Comparison of ENCODE assay signal across 11 cellular contexts in the genomic region with DNA sequence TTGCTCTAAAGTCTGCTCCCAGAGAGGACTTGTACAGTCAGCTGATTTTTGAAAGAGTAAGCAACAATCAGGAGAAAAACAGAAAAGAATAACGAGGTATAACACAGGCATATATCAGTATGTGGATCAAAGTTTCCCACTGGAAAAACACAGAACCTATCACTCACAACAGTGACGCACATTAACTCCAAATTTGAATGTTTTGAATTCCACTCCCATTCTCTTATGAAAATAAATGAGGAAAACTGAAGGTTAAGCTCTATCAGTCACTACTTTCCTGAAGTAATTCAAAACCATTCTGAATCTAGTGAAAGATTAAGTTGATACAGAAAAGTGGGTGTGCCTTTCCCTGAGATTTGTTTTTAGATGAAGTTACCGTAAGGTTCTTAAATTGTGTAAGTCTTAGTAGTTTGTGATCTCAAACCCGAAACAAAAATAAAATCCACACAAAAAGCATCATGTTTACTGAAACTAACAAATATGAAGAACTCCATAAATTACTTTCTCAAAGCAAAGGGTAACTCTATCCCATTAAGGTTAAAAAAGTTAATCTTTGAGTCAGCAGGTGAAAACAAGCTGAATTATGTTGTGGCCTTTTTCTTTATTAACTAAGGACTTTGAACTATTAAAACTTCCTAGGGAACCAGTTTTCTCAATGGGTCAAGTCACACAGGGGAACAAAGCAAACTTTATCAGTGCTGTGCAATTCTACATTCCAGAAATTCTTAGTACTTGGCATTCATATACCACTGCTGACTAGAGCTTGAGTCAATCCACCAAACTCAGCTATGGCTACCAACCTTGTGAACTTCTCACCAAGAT.
A peak's percentile ranks its signal among the peaks of the same experiment; 100 is the strongest.
DNase-seq lines count a peak whose midpoint lies in the region; ATAC-seq, FAIRE-seq and TF ChIP-seq lines count a peak whose summit lies in the region.
"Had no signal": no experiment of that assay in that cellular context is flagged by ENCODE, and none has a peak within 500 bp of the region (broad histone marks: within the 10 kb centered on the region; RNA-seq: fewer than 3 reads in every experiment).

No MANE protein-coding gene starts in this region.

- no peak overlapping the region for H2AFZ ChIP-seq in mesenchymal stem cell (ENCODE audit: low read depth, low read length)

- H3K4ac ChIP-seq in mesenchymal stem cell (ENCODE audit: low read depth in 1 of 2, low read length in 2 of 2) = no peak overlapping the region

- H2AK5ac ChIP-seq in mesenchymal stem cell (ENCODE audit: low read length, severe bottlenecking) = no peak overlapping the region

- H3K36me3 ChIP-seq in NT2/D1 (ENCODE audit: insufficient read depth, insufficient read length, low read length) (peaks cover 5% of the 10 kb centered on the region), mesenchymal stem cell (ENCODE audit: control insufficient read depth in 1 of 2, insufficient read depth in 2 of 2, low read depth in 1 of 2, low read length in 2 of 2) (peaks cover 3 to 7% of the 10 kb centered on the region in 2 experiments)

- H3K9me3 ChIP-seq in NT2/D1 (ENCODE audit: insufficient read depth, low read length) = no peaks in the 10 kb centered on the region
- H3K9me3 ChIP-seq in mesenchymal stem cell (ENCODE audit: control insufficient read depth, low read length) = no peaks in the 10 kb centered on the region

- H3K4me3 ChIP-seq in NT2/D1 (ENCODE audit: insufficient read length, low read depth) (no peak overlapping the region), mesenchymal stem cell (ENCODE audit: insufficient read depth in 1 of 2, low read depth in 1 of 2, low read length in 2 of 2) (no peak overlapping the region)

- no peak overlapping the region for H2BK120ac ChIP-seq in mesenchymal stem cell (ENCODE audit: low read depth, low read length)

- H3K27me3 ChIP-seq in NT2/D1 (ENCODE audit: insufficient read depth, insufficient read length) (no peaks in the 10 kb centered on the region), mesenchymal stem cell (ENCODE audit: control insufficient read depth in 1 of 2, insufficient read depth in 1 of 2, low read length in 2 of 2) (no peaks in the 10 kb centered on the region)

- H3K9me3 Mint-ChIP-seq in endothelial cell (ENCODE audit: unreplicated experiment) = no peaks in the 10 kb centered on the region
- H3K9me3 Mint-ChIP-seq: activated B cell treated with CpG ODN at 0.5 μM for 24 hours had no signal

- no peak overlapping the region for H3K14ac ChIP-seq in mesenchymal stem cell (ENCODE audit: low read length in 2 of 2)

- H3K27ac ChIP-seq in mesenchymal stem cell (ENCODE audit: low read length, poor library complexity, severe bottlenecking) = peak overlapping the region; percentile 95

- H3K9ac ChIP-seq in NT2/D1 (ENCODE audit: insufficient read length, low read depth) (no peak overlapping the region), mesenchymal stem cell (ENCODE audit: low read length) (peak overlapping the region; percentile 13)

- H3K79me1 ChIP-seq in mesenchymal stem cell (replicated peaks; ENCODE audit: low read length, poor library complexity, severe bottlenecking) = no peaks in the 10 kb centered on the region

- no peak overlapping the region for H3K4me2 ChIP-seq in mesenchymal stem cell (ENCODE audit: low read length, poor library complexity, severe bottlenecking)

- no peak overlapping the region for H2BK12ac ChIP-seq in mesenchymal stem cell (ENCODE audit: low read length in 2 of 2)

- H3K4me3 Mint-ChIP-seq in endothelial cell (ENCODE audit: unreplicated experiment) = no peak overlapping the region
- H3K4me3 Mint-ChIP-seq: activated B cell treated with CpG ODN at 0.5 μM for 24 hours, B cell, IgD-negative memory B cell had no signal

- peak overlapping the region; percentile 19 for H2BK5ac ChIP-seq in mesenchymal stem cell (ENCODE audit: low read depth, low read length, poor library complexity, severe bottlenecking)

- peak; percentile 9 for DNase-seq in NT2/D1 (ENCODE audit: low read depth, low spot score)
- DNase-seq in endothelial cell (ENCODE audit: low spot score) = no peak
- peak; percentile 43 for DNase-seq in mesenchymal stem cell
- DNase-seq: activated B cell treated with CpG ODN at 0.5 μM for 24 hours had no signal

- TF ChIP-seq CTCF in endothelial cell (IDR thresholded peaks at IDR 0.05; ENCODE audit: unreplicated experiment) = no peak

- no peaks in the 10 kb centered on the region for H3K27me3 Mint-ChIP-seq in endothelial cell (ENCODE audit: unreplicated experiment)

- H4K91ac ChIP-seq in mesenchymal stem cell (ENCODE audit: low read length) = no peak overlapping the region

- ATAC-seq in GM21423 (IDR thresholded peaks at IDR 0.05; ENCODE audit: unreplicated experiment) = no peak
- ATAC-seq in HG03045 (IDR thresholded peaks at IDR 0.05; ENCODE audit: unreplicated experiment) = no peak
- no peak for ATAC-seq in GM18909 (IDR thresholded peaks at IDR 0.05; ENCODE audit: poor library complexity, unreplicated experiment)
- ATAC-seq in GM19455 (IDR thresholded peaks at IDR 0.05; ENCODE audit: unreplicated experiment) = no peak

- peaks cover 26% of the 10 kb centered on the region for H3K4me1 Mint-ChIP-seq in endothelial cell (ENCODE audit: unreplicated experiment)

- peak overlapping the region; percentile 81 for H3K27ac Mint-ChIP-seq in endothelial cell (ENCODE audit: unreplicated experiment)
- H3K27ac Mint-ChIP-seq: activated B cell treated with CpG ODN at 0.5 μM for 24 hours, B cell, IgD-negative memory B cell had no signal

- no peak overlapping the region for H4K8ac ChIP-seq in mesenchymal stem cell (ENCODE audit: low read length)

- H3K4me1 ChIP-seq in NT2/D1 (ENCODE audit: insufficient read depth, insufficient read length) (no peaks in the 10 kb centered on the region), mesenchymal stem cell (ENCODE audit: control insufficient read depth, insufficient read depth, low read depth, low read length) (peaks cover 7% of the 10 kb centered on the region)

- no peaks in the 10 kb centered on the region for H3K36me3 Mint-ChIP-seq in endothelial cell (ENCODE audit: low read depth, unreplicated experiment)
- H3K36me3 Mint-ChIP-seq: IgD-negative memory B cell had no signal

- H3K18ac ChIP-seq in mesenchymal stem cell (ENCODE audit: low read depth in 1 of 2, low read length in 2 of 2) = no peak overlapping the region

- no peak overlapping the region for H3K23ac ChIP-seq in mesenchymal stem cell (ENCODE audit: low read length in 2 of 2)

- FAIRE-seq in A204.1 (lab: Jason Lieb, UNC) = peak; percentile 99

- H2BK15ac ChIP-seq in mesenchymal stem cell (ENCODE audit: low read depth, poor library complexity, severe bottlenecking) = no peak overlapping the region

- WGBS in mesenchymal stem cell = no CpG with 5 or more reads among the region's 4 CpGs
